1 cellular context compared by ENCODE assay signal in the genomic region with DNA sequence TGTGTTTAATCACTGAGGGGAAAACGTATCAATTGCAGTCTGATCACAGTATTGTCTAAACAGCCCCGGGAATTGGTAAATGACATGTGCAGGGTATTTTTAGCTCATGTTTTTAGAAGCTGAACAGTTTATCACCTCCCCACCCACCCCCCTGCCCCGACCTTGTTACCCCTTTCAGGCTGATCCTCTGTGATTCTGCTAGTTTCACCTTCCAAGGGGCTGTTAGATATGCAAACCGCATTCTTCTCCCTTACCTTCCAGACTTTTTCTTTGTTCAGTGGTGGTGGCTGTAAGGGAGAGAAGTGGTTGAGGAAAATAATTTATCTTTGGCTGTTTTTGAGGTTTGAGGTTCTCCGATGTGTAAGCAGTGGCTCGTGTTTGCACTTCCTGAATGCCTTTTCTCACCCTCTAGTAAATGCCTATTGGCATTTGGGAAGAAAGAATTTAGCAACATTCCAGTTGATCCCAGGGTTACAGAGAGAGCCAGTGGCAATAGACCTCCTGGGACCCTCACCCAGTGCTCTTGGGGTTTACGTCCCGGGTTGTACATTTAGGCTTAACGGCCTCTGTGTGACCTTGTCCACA.
TF ChIP-seq lines count a peak whose summit lies in the region.

No MANE protein-coding gene starts in this region.

TF ChIP-seq in WTC11, 78 proteins besides CTCF, POLR2A, EP300 and RAD21 (continued from another document):
- TF ChIP-seq ZNF281 (CRISPR knock-in tag; IDR thresholded peaks at IDR 0.05) (no peak), ZMAT4 (CRISPR knock-in tag; IDR thresholded peaks at IDR 0.05) (no peak), CREB1 (CRISPR knock-in tag; IDR thresholded peaks at IDR 0.05) (no peak), IRF2 (CRISPR knock-in tag; IDR thresholded peaks at IDR 0.05; ENCODE audit: borderline replicate concordance, low read depth) (no peak), JUN (CRISPR knock-in tag; IDR thresholded peaks at IDR 0.05) (no peak)
- TF ChIP-seq, protein P1, sequence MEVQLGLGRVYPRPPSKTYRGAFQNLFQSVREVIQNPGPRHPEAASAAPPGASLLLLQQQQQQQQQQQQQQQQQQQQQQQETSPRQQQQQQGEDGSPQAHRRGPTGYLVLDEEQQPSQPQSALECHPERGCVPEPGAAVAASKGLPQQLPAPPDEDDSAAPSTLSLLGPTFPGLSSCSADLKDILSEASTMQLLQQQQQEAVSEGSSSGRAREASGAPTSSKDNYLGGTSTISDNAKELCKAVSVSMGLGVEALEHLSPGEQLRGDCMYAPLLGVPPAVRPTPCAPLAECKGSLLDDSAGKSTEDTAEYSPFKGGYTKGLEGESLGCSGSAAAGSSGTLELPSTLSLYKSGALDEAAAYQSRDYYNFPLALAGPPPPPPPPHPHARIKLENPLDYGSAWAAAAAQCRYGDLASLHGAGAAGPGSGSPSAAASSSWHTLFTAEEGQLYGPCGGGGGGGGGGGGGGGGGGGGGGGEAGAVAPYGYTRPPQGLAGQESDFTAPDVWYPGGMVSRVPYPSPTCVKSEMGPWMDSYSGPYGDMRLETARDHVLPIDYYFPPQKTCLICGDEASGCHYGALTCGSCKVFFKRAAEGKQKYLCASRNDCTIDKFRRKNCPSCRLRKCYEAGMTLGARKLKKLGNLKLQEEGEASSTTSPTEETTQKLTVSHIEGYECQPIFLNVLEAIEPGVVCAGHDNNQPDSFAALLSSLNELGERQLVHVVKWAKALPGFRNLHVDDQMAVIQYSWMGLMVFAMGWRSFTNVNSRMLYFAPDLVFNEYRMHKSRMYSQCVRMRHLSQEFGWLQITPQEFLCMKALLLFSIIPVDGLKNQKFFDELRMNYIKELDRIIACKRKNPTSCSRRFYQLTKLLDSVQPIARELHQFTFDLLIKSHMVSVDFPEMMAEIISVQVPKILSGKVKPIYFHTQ (CRISPR knock-in tag; IDR thresholded peaks at IDR 0.05) = no peak
